ENCODE assay signal across 8 cellular contexts in the genomic region with DNA sequence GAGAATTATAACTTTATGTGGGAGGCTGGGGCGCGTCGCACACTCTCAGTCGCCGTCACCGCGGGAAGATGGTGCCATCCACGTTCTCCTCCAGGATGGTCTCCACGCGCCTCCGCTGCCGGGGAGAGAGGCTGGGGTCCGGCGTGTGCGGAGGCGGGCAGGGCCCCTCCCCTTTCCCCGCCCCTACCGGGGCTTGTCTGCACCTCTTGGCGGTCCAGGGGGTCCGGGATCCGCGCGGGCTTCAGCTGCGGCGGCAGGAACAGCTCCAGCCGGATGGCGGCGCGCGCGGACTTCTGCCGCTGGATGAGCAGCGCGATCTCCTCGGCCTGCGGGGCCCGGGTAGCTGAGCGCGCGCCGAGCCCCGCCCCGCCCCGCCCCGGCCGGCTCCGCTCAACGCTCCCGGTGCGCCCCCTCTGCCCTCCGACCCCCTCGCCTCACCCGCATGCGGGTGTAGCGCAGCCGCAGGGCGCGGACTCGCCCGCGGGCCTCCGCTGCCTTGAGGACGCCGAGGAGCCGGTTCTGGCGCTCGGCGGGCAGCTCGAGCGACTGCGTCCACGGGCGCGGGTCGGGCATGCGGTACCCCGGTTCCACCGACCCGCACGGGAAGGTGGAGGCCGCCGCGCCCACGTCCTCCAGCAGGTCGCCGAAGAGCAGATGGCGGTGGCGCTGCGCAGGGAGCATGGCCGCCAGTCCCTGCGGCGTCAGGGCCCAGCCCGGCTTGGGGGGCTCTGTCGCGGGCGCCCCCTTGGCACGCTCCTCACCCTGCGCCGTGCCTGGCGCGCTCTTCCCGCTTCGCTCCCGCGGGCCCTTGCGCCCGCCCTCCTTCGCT. TPM values are rescaled to one million over a fixed set of nuclear protein-coding genes. Genes with fewer than 3 reads are reported as not detected.
DNase-seq lines count a peak whose midpoint lies in the region; ATAC-seq and TF ChIP-seq lines count a peak whose summit lies in the region.

No MANE protein-coding gene starts in this region.

- no peak overlapping the region for H3K27ac Mint-ChIP-seq in activated naive CD4-positive, alpha-beta T cell treated with anti-CD3 and anti-CD28 coated beads, Interleukin-2, amount 10 ng/mL, durations not matched to agents 7 days and 5 days
- no peak overlapping the region for H3K27ac Mint-ChIP-seq in osteocyte (ENCODE audit: unreplicated experiment)

- H4K20me1 ChIP-seq in Karpas-422 (ENCODE audit: insufficient read depth, low read depth, low read length), result peaks cover 10% of the 10 kb centered on the region; the same call in 1 of the 2 replicates

- H3K36me3 Mint-ChIP-seq in activated naive CD4-positive, alpha-beta T cell treated with anti-CD3 and anti-CD28 coated beads, Interleukin-2, amount 10 ng/mL, durations not matched to agents 7 days and 5 days, result peaks cover 7% of the 10 kb centered on the region
- H3K36me3 Mint-ChIP-seq in osteocyte (ENCODE audit: unreplicated experiment), result no peaks in the 10 kb centered on the region

- H3K27me3 ChIP-seq in Karpas-422 (ENCODE audit: low read length), result no peaks in the 10 kb centered on the region
- peaks cover 0 to 19% (median 8%) of the 10 kb centered on the region in 4 donors for H3K27me3 ChIP-seq in upper lobe of left lung

- peaks cover 12% of the 10 kb centered on the region for H3K9me3 Mint-ChIP-seq in activated naive CD4-positive, alpha-beta T cell treated with anti-CD3 and anti-CD28 coated beads, Interleukin-2, amount 10 ng/mL, durations not matched to agents 7 days and 5 days
- H3K9me3 Mint-ChIP-seq in osteocyte (ENCODE audit: unreplicated experiment), result no peaks in the 10 kb centered on the region

- H3K9me2 ChIP-seq in Karpas-422 (replicated peaks; ENCODE audit: insufficient read depth, low read length), result no peaks in the 10 kb centered on the region

- no peak for TF ChIP-seq POLR2A in upper lobe of left lung (IDR thresholded peaks at IDR 0.05)

- peak; percentile 78 for TF ChIP-seq CTCF in osteocyte (IDR thresholded peaks at IDR 0.05)
- peak; percentile 45 to 82 (median 71) for TF ChIP-seq CTCF in upper lobe of left lung (IDR thresholded peaks at IDR 0.05)

- ATAC-seq in upper lobe of left lung (ENCODE audit: low FRiP score in 2 of 2) (peak in 1 of 2 donors; percentile 74), GM21619 (IDR thresholded peaks at IDR 0.05; ENCODE audit: unreplicated experiment) (no peak)

- H3K4me1 Mint-ChIP-seq in activated naive CD4-positive, alpha-beta T cell treated with anti-CD3 and anti-CD28 coated beads, Interleukin-2, amount 10 ng/mL, durations not matched to agents 7 days and 5 days, result peaks cover 35% of the 10 kb centered on the region
- peaks cover 32% of the 10 kb centered on the region for H3K4me1 Mint-ChIP-seq in osteocyte (ENCODE audit: unreplicated experiment)

- peak overlapping the region; percentile 73 for H3K4me2 ChIP-seq in Karpas-422 (ENCODE audit: low read depth, low read length, poor library complexity, severe bottlenecking)

- peaks cover 72% of the 10 kb centered on the region for H3K27me3 Mint-ChIP-seq in activated naive CD4-positive, alpha-beta T cell treated with anti-CD3 and anti-CD28 coated beads, Interleukin-2, amount 10 ng/mL, durations not matched to agents 7 days and 5 days
- peaks cover 13% of the 10 kb centered on the region for H3K27me3 Mint-ChIP-seq in osteocyte (ENCODE audit: unreplicated experiment)

- CTCF ChIA-PET in activated naive CD4-positive, alpha-beta T cell treated with anti-CD3 and anti-CD28 coated beads, Interleukin-2, amount 10 ng/mL, durations not matched to agents 7 days and 5 days (lab: Charles Lee), result interaction anchor here (0.7 to 5.7 kb wide), 6 partner anchors 14 to 334 kb away, joined by 3 to 75 read pairs (median 4); no protein-coding TSS in a partner anchor

- H3K4me3 Mint-ChIP-seq in activated naive CD4-positive, alpha-beta T cell treated with anti-CD3 and anti-CD28 coated beads, Interleukin-2, amount 10 ng/mL, durations not matched to agents 7 days and 5 days, result peak overlapping the region; percentile 75
- peak overlapping the region; percentile 65 for H3K4me3 Mint-ChIP-seq in osteocyte (ENCODE audit: unreplicated experiment)

- H3K27ac ChIP-seq in Karpas-422 (ENCODE audit: low read length) (peak overlapping the region; percentile 92), upper lobe of left lung (no peak overlapping the region)

- H3K4me1 ChIP-seq in Karpas-422 (ENCODE audit: low read length), result peaks cover 30% of the 10 kb centered on the region
- peaks cover 27 to 60% (median 42%) of the 10 kb centered on the region in 4 donors for H3K4me1 ChIP-seq in upper lobe of left lung

- peak overlapping the region; percentile 99 for H3K9ac ChIP-seq in Karpas-422 (ENCODE audit: low read length)

- H3K4me3 ChIP-seq in Karpas-422 (ENCODE audit: low read length) (peak overlapping the region; percentile 80), upper lobe of left lung (peak overlapping the region; percentile 35 to 70 (median 58))

- H3K36me3 ChIP-seq in Karpas-422 (ENCODE audit: insufficient read depth, low read length), result peaks cover 7% of the 10 kb centered on the region; the same call in 1 of the 2 replicates
- H3K36me3 ChIP-seq in upper lobe of left lung, result no peaks in the 10 kb centered on the region

- H2AFZ ChIP-seq in Karpas-422 (ENCODE audit: low read length), result no peak overlapping the region

- TF ChIP-seq EP300 in upper lobe of left lung (IDR thresholded peaks at IDR 0.05), result no peak

- peak; percentile 95 for DNase-seq in D341Med (ENCODE audit: low spot score)
- DNase-seq in Karpas-422, result peak; percentile 92
- peak; percentile 79 for DNase-seq in SHP77 treated with DMSO at 0.1 percent for 48 hours (lab: John Stamatoyannopoulos, UW)
- DNase-seq in activated naive CD4-positive, alpha-beta T cell treated with anti-CD3 and anti-CD28 coated beads, Interleukin-2, amount 10 ng/mL, durations not matched to agents 7 days and 5 days, result peak; percentile 82
- peak; percentile 65 for DNase-seq in germinal center (ENCODE audit: low spot score)
- DNase-seq in osteocyte (ENCODE audit: extremely low spot score, unreplicated experiment), result peak; percentile 92
- DNase-seq in upper lobe of left lung, result peak; percentile 82 to 95

- peaks cover 16% of the 10 kb centered on the region; the same call in 1 of the 2 replicates for H3K79me2 ChIP-seq in Karpas-422 (ENCODE audit: low read length)

- WGBS in upper lobe of left lung, 2 donors, result 1 to 3% methylated on average over 7 to 25 of the region's 108 CpGs

- H3K9me3 ChIP-seq in Karpas-422 (ENCODE audit: low read length) (peaks cover 4% of the 10 kb centered on the region; the same call in 1 of the 2 replicates), upper lobe of left lung (no peaks in the 10 kb centered on the region)

RNA-seq across cellular contexts. Expression of a gene that starts 0.6 kb away (rescaled TPM):
- not detected in 2 replicates for total RNA-seq in Karpas-422 (2014; rRNA removed; shearing (Covaris generic); ENCODE audit: low replicate concordance)
- total RNA-seq in osteocyte, result not detected in 2 replicates
- total RNA-seq in upper lobe of left lung, result 1 to 10 TPM in 4 of 6 donors, not detected in 2; 1.3 to 7.8 (median 4.9) TPM

RNA-seq across cellular contexts. Expression of a gene that starts 3.7 kb away (rescaled TPM):
- total RNA-seq in Karpas-422 (2014; rRNA removed; shearing (Covaris generic); ENCODE audit: low replicate concordance), result 34.0 and 60.6 TPM in 2 replicates
- total RNA-seq in osteocyte (1.6 and 2.1 TPM in 2 replicates), upper lobe of left lung (1 to 10 TPM; 1.7 to 3.1 (median 2.6) TPM)

RNA-seq across cellular contexts. Expression of a gene that starts 4.3 kb away (rescaled TPM):
- total RNA-seq in Karpas-422 (2014; rRNA removed; shearing (Covaris generic); ENCODE audit: low replicate concordance), result 172 and 272 TPM in 2 replicates
- total RNA-seq in osteocyte (8.0 and 10.0 TPM in 2 replicates), upper lobe of left lung (10 to 100 TPM; 21.5 to 70.8 (median 55.6) TPM)

RNA-seq across cellular contexts. Expression of a gene that starts 20.6 kb away (rescaled TPM):
- 124 and 197 TPM in 2 replicates for total RNA-seq in Karpas-422 (2014; rRNA removed; shearing (Covaris generic); ENCODE audit: low replicate concordance)
- total RNA-seq in osteocyte, result 67.3 and 73.1 TPM in 2 replicates
- total RNA-seq in upper lobe of left lung, result 10 to 100 TPM; 21.7 to 56.0 (median 28.4) TPM

RNA-seq across cellular contexts. Expression of a gene that starts 23.8 kb away (rescaled TPM):
- total RNA-seq in Karpas-422 (2014; rRNA removed; shearing (Covaris generic); ENCODE audit: low replicate concordance), result 0.22 TPM in 1 of 2 replicates, not detected in the other
- not detected in 2 replicates for total RNA-seq in osteocyte
- not detected for total RNA-seq in upper lobe of left lung
